10 cellular contexts compared by ENCODE assay signal in genomic region chr6:35453236-35453635, GRCh38. TPM values are rescaled to one million over a fixed set of nuclear protein-coding genes. Genes with fewer than 3 reads are reported as not detected.
A peak's percentile ranks its signal among the peaks of the same experiment; 100 is the strongest.
DNase-seq lines count a peak whose midpoint lies in the region; ATAC-seq and TF ChIP-seq lines count a peak whose summit lies in the region.
"Had no signal": no experiment of that assay in that cellular context is flagged by ENCODE, and none has a peak within 500 bp of the region (broad histone marks: within the 10 kb centered on the region; RNA-seq: fewer than 3 reads in every experiment).

No MANE protein-coding gene starts in this region.

- ATAC-seq in Panc1 = no peak
- no peak for ATAC-seq in GM21447 (IDR thresholded peaks at IDR 0.05; ENCODE audit: unreplicated experiment)
- ATAC-seq in GM18519 (IDR thresholded peaks at IDR 0.05; ENCODE audit: low FRiP score, unreplicated experiment) = no peak

- POLR2A ChIA-PET in Panc1 (lab: Charles Lee) = interaction anchor here (0.6 kb wide), 1 partner anchor 280 kb away, joined by 10 read pairs; no protein-coding TSS in a partner anchor

- H3K9me3 ChIP-seq in Panc1 (ENCODE audit: control insufficient read depth, insufficient read depth, low read depth, low read length) = no peaks in the 10 kb centered on the region

- intact Hi-C loops in Panc1 (cut with micrococcal nuclease; ENCODE audit: unreplicated experiment) = no loop called here

- in situ Hi-C loops in Panc1 (cut with HindIII; ENCODE audit: low pct_unique_long_range_greater_than_20kb, low sequenced_read_pairs) = no loop called here

- no peaks in the 10 kb centered on the region for H3K27me3 ChIP-seq in Panc1 (ENCODE audit: control insufficient read depth, insufficient read depth, low read length)

- TF ChIP-seq CTCF in Panc1 (IDR thresholded peaks at IDR 0.05) = no peak

- peak overlapping the region; percentile 51; the same call in 1 of the 2 replicates for H3K27ac ChIP-seq in Panc1 (ENCODE audit: low read length)

- H3K4me3 ChIP-seq in Panc1 (ENCODE audit: low read depth in 2 of 2, low read length in 2 of 2) (peak overlapping the region; percentile 62 to 65), skeletal muscle cell (ENCODE audit: low read depth, low read length) (peak overlapping the region; percentile 68)

- DNase-seq in DMS79 treated with DMSO at 0.1 percent for 48 hours (lab: John Stamatoyannopoulos, UW) (peak; percentile 6), DMS79 (lab: John Stamatoyannopoulos, UW) (no peak), Panc1 (ENCODE audit: low read depth, low spot score) (no peak), erythroblast (lab: John Stamatoyannopoulos, UW) (peak; percentile 67 to 78), skeletal muscle cell (ENCODE audit: low read depth) (no peak), NCI-H446 (lab: John Stamatoyannopoulos, UW) (no peak)
- DNase-seq: stimulated activated CD4-positive, alpha-beta T cell treated with anti-CD3 and anti-CD28 coated beads, Interleukin-15, amount 100 ng/mL, for 24 hours had no signal

- H3K4me1 ChIP-seq in Panc1 (ENCODE audit: control insufficient read depth, insufficient read depth, low read length) = peaks cover 18% of the 10 kb centered on the region

- BruUV-seq in Panc1 (replicated peaks; lab: Mats Ljungman, UMichigan) = TSS peak; percentile 85

- H3K36me3 ChIP-seq in Panc1 (ENCODE audit: control insufficient read depth, insufficient read depth, low read length) = no peaks in the 10 kb centered on the region

- CTCF ChIA-PET in Panc1 (lab: Charles Lee) = no interaction called here

- no peak for TF ChIP-seq POLR2A in erythroblast (IDR thresholded peaks at IDR 0.05; ENCODE audit: low read length)

RNA-seq across cellular contexts. Expression of gene FANCE, which starts 1.1 kb away (rescaled TPM):
- total RNA-seq in Panc1 (2021; ENCODE audit: unreplicated experiment) = 4.3 TPM
- 2.8 TPM for polyA plus RNA-seq in Panc1 (2012; ENCODE audit: insufficient read length)

RNA-seq across cellular contexts. Expression of gene RPL10A, which starts 15.0 kb away (rescaled TPM):
- total RNA-seq in Panc1 (2021; ENCODE audit: unreplicated experiment) = 732 TPM
- polyA plus RNA-seq in Panc1 (2012; ENCODE audit: insufficient read length) = 904 TPM

RNA-seq across cellular contexts. Expression of gene TEAD3, which starts 43.6 kb away (rescaled TPM):
- total RNA-seq in Panc1 (2021; ENCODE audit: unreplicated experiment) = 10.7 TPM
- 14.6 TPM for polyA plus RNA-seq in Panc1 (2012; ENCODE audit: insufficient read length)

RNA-seq across cellular contexts. Expression of gene TULP1, which starts 59.5 kb away (rescaled TPM):
- total RNA-seq in Panc1 (2021; ENCODE audit: unreplicated experiment) = not detected
- polyA plus RNA-seq in Panc1 (2012; ENCODE audit: insufficient read length) = not detected
- total RNA-seq: A172 had no signal

Comparison
In these comparisons a context has a peak if more than half of its experiments do, and no peak if none do; other contexts are left out.
1. DNase-seq: peak in DMS79 treated with DMSO at 0.1 percent for 48 hours (single experiment) and erythroblast (2 of 2); none in DMS79 (single experiment), Panc1 (single experiment), skeletal muscle cell (single experiment) and NCI-H446 (0 of 2).